In the genomic region with DNA sequence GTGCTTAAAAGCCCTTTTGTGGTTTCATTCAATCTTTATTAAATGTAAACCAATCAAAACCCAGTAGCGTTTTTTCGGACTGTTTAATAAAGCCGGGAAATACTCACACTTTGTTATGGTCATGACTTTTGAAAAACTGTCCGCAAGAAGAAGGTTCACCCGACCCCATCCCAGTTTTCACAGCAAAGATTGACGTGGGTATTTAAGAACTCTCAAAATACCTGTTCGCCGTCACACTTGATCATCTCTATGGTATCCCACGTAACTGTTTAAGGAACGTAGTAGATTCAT, we compare ENCODE assay signal across 1 cellular context.
TF ChIP-seq lines count a peak whose summit lies in the region.

No MANE protein-coding gene starts in this region.

TF ChIP-seq in WTC11, 78 proteins besides CTCF, POLR2A, EP300 and RAD21 (continued from another document):
- TF ChIP-seq NR1H2 (CRISPR knock-in tag; IDR thresholded peaks at IDR 0.05) (no peak), NR2C2 (CRISPR knock-in tag; IDR thresholded peaks at IDR 0.05) (no peak), SP1 (CRISPR knock-in tag; conservative IDR thresholded peaks at IDR 0.05) (no peak), ZNF396 (CRISPR knock-in tag; IDR thresholded peaks at IDR 0.05; ENCODE audit: borderline replicate concordance) (no peak), FOXJ3 (CRISPR knock-in tag; IDR thresholded peaks at IDR 0.05; ENCODE audit: borderline replicate concordance) (no peak)
- TF ChIP-seq, protein P1, sequence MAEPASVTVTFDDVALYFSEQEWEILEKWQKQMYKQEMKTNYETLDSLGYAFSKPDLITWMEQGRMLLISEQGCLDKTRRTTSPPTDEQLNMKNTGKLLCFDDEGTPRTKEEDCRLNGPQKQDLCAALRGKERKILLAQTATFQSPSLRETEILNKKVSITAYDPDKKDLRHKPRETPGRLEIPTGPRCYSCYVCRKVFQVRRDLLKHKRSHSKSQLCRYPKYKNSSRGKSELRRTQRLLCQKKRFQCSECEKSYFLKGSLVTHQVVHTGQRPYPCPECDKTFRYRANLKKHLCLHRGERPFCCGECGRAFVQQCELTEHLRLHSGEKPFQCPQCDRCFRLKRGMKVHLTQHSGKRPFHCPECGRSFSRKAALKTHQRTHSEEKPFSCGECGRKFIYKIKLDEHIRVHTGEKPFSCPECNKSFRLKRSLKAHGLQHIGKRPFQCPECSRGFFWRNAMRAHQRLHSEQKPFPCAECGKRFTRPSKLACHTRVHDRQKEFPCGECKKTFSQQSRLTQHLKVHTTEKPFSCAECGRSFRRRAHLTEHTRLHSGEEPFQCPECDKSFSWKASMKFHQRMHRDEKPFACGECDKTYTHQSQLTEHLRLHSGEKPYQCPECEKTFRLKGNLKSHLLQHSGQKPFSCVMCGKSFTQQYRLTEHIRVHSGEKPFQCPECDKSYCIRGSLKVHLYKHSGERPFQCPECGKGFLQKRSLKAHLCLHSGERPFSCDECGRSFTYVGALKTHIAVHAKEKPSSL (CRISPR knock-in tag; conservative IDR thresholded peaks at IDR 0.05): no peak
- TF ChIP-seq, protein P2, sequence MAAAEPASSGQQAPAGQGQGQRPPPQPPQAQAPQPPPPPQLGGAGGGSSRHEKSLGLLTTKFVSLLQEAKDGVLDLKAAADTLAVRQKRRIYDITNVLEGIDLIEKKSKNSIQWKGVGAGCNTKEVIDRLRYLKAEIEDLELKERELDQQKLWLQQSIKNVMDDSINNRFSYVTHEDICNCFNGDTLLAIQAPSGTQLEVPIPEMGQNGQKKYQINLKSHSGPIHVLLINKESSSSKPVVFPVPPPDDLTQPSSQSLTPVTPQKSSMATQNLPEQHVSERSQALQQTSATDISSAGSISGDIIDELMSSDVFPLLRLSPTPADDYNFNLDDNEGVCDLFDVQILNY (CRISPR knock-in tag; IDR thresholded peaks at IDR 0.05): no peak
- TF ChIP-seq, protein P3, sequence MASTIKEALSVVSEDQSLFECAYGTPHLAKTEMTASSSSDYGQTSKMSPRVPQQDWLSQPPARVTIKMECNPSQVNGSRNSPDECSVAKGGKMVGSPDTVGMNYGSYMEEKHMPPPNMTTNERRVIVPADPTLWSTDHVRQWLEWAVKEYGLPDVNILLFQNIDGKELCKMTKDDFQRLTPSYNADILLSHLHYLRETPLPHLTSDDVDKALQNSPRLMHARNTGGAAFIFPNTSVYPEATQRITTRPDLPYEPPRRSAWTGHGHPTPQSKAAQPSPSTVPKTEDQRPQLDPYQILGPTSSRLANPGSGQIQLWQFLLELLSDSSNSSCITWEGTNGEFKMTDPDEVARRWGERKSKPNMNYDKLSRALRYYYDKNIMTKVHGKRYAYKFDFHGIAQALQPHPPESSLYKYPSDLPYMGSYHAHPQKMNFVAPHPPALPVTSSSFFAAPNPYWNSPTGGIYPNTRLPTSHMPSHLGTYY (CRISPR knock-in tag; IDR thresholded peaks at IDR 0.05): no peak
